ENCODE assay signal across 9 cellular contexts in the genomic region with DNA sequence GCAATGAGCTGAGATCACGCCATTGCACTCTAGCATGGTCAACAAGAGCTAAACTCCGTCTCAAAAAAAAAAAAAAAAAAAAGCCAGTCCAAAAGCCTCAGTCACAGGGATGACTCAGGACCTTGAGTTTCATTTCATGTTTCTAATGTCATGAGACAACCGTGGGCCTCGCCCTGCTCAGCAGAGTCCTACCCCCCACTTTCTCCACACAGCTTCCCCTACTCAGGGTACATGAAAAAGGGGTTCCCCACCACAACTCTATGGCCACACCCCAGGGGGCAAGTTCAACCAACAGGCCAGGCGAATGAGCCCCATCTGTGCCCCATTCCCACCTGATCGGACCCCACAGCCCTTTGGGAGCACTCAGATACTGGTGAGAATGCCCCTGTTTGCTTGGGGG. TPM values are rescaled to one million over a fixed set of nuclear protein-coding genes. Genes with fewer than 3 reads are reported as not detected.
A peak's percentile ranks its signal among the peaks of the same experiment; 100 is the strongest.
DNase-seq lines count a peak whose midpoint lies in the region; ATAC-seq and TF ChIP-seq lines count a peak whose summit lies in the region.
"Had no signal": no experiment of that assay in that cellular context is flagged by ENCODE, and none has a peak within 500 bp of the region (broad histone marks: within the 10 kb centered on the region; RNA-seq: fewer than 3 reads in every experiment).

No MANE protein-coding gene starts in this region.

- no peak overlapping the region for H3K4me3 ChIP-seq in transverse colon

- peak overlapping the region; percentile 84 for H3K27ac Mint-ChIP-seq in activated naive CD8-positive, alpha-beta T cell treated with anti-CD3 and anti-CD28 coated beads, Interleukin-2, amount 10 ng/mL, durations not matched to agents 7 days and 5 days

- H3K4me1 ChIP-seq in transverse colon = no peaks in the 10 kb centered on the region

- ATAC-seq in GM19397 (IDR thresholded peaks at IDR 0.05; ENCODE audit: unreplicated experiment) (peak; percentile 68), HG03280 (IDR thresholded peaks at IDR 0.05; ENCODE audit: unreplicated experiment) (peak; percentile 85)
- peak; percentile 79 for ATAC-seq in activated naive CD8-positive, alpha-beta T cell treated with anti-CD3 and anti-CD28 coated beads, Interleukin-2, amount 10 ng/mL, durations not matched to agents 7 days and 5 days (ENCODE audit: low read depth)
- ATAC-seq: HCT116 had no signal

- intact Hi-C loops in transverse colon (cut with DNase I; ENCODE audit: low total_unique reads) = no loop called here

- peak overlapping the region; percentile 25 for H3K4me3 Mint-ChIP-seq in activated naive CD8-positive, alpha-beta T cell treated with anti-CD3 and anti-CD28 coated beads, Interleukin-2, amount 10 ng/mL, durations not matched to agents 7 days and 5 days

- H3K36me3 Mint-ChIP-seq in activated naive CD8-positive, alpha-beta T cell treated with anti-CD3 and anti-CD28 coated beads, Interleukin-2, amount 10 ng/mL, durations not matched to agents 7 days and 5 days = no peaks in the 10 kb centered on the region

- peaks cover 13% of the 10 kb centered on the region for H3K4me1 Mint-ChIP-seq in activated naive CD8-positive, alpha-beta T cell treated with anti-CD3 and anti-CD28 coated beads, Interleukin-2, amount 10 ng/mL, durations not matched to agents 7 days and 5 days

- in situ Hi-C loops in transverse colon (cut with MboI; ENCODE audit: low pct_ligation_motif_present in 1 of 4, low pct_unique_long_range_greater_than_20kb in 1 of 4, low sequenced_read_pairs in 3 of 4) = loop anchor here in 1 of 4 donors (25.0 kb wide), 1 partner anchor 94 kb away; no protein-coding TSS in a partner anchor

- no peak for TF ChIP-seq EP300 in transverse colon (IDR thresholded peaks at IDR 0.05; ENCODE audit: low read depth)

- DNase-seq in Daoy (ENCODE audit: low read depth) (peak; percentile 48), transverse colon (peak; percentile 27), substantia nigra (lab: John Stamatoyannopoulos, UW) (no peak), Kasumi-1 (lab: John Stamatoyannopoulos, UW) (no peak), NCI-H2227 (lab: John Stamatoyannopoulos, UW; ENCODE audit: unreplicated experiment) (no peak)
- DNase-seq in activated naive CD8-positive, alpha-beta T cell treated with anti-CD3 and anti-CD28 coated beads, Interleukin-2, amount 10 ng/mL, durations not matched to agents 7 days and 5 days = no peak

- TF ChIP-seq CTCF in transverse colon (IDR thresholded peaks at IDR 0.05) = no peak

- peak overlapping the region in 3 of 4 donors; percentile 12 to 32 (median 13) for H3K27ac ChIP-seq in transverse colon
- H3K27ac ChIP-seq in substantia nigra (ENCODE audit: low read depth, low read length, poor library complexity, severe bottlenecking) = no peak overlapping the region

- no peak for TF ChIP-seq POLR2A in transverse colon (IDR thresholded peaks at IDR 0.05)

- H3K9me3 Mint-ChIP-seq in activated naive CD8-positive, alpha-beta T cell treated with anti-CD3 and anti-CD28 coated beads, Interleukin-2, amount 10 ng/mL, durations not matched to agents 7 days and 5 days = no peaks in the 10 kb centered on the region

- H3K36me3 ChIP-seq in transverse colon = no peaks in the 10 kb centered on the region

- H3K27me3 ChIP-seq in transverse colon = no peaks in the 10 kb centered on the region

- POLR2A ChIA-PET in activated naive CD8-positive, alpha-beta T cell treated with anti-CD3 and anti-CD28 coated beads, Interleukin-2, amount 10 ng/mL, durations not matched to agents 7 days and 5 days (lab: Charles Lee) = interaction anchor here (0.7 to 1.3 kb wide), 3 partner anchors 15 to 25 kb away, joined by 3 to 4 read pairs (median 3); no protein-coding TSS in a partner anchor

- no peaks in the 10 kb centered on the region for H3K9me3 ChIP-seq in transverse colon

- H3K27me3 Mint-ChIP-seq in activated naive CD8-positive, alpha-beta T cell treated with anti-CD3 and anti-CD28 coated beads, Interleukin-2, amount 10 ng/mL, durations not matched to agents 7 days and 5 days = no peaks in the 10 kb centered on the region

- WGBS in transverse colon (ENCODE audit: low coverage in 1 of 2), 2 donors = 56% methylated on average over 6 of the region's 6 CpGs; no CpG with 5 or more reads in 1 of the 2 donors

RNA-seq across cellular contexts. Expression of a gene that starts 24.3 kb away (rescaled TPM):
- total RNA-seq in Daoy (2014; rRNA removed; shearing (Covaris generic)) = 0.30 TPM in 1 of 2 replicates, not detected in the other
- total RNA-seq in activated naive CD8-positive, alpha-beta T cell treated with anti-CD3 and anti-CD28 coated beads, Interleukin-2, amount 10 ng/mL, durations not matched to agents 7 days and 5 days = 10 to 100 TPM; 81.6 to 90.6 TPM
- total RNA-seq in transverse colon = 10 to 100 TPM in 2 of 4 donors, 1 to 10 TPM in 2; 1.4 to 28.4 (median 12.0) TPM

Comparison
In these comparisons a context has a peak if more than half of its experiments do, and no peak if none do; other contexts are left out.
1. DNase-seq: peak in Daoy (single experiment) and transverse colon (single experiment); none in activated naive CD8-positive, alpha-beta T cell treated with anti-CD3 and anti-CD28 coated beads, Interleukin-2, amount 10 ng/mL, durations not matched to agents 7 days and 5 days (single experiment), substantia nigra (0 of 49), Kasumi-1 (0 of 2) and NCI-H2227 (single experiment).
2. Peak in every context shown above with its lines, with median percentiles within 50 percentile points of each other: ATAC-seq.